In the genomic region with DNA sequence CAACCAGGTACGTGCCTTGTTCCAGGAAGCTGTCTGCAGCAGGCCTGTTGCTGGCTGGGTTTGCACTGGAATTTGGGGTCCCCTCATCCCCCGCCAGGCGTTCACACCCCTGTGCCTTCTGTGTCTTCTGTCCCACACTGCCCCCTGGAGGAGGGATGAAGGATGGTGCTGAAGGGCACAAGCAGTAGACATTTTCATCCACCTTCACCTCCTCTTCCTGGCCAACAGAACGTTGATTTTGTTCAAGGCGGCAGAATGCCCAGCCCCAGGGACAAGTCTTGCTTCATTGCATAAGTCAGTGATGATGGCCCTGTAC, we compare ENCODE assay signal across 8 cellular contexts.
A peak's percentile ranks its signal among the peaks of the same experiment; 100 is the strongest.
DNase-seq lines count a peak whose midpoint lies in the region; ATAC-seq and TF ChIP-seq lines count a peak whose summit lies in the region.

No MANE protein-coding gene starts in this region.

- ATAC-seq in GM18867 (IDR thresholded peaks at IDR 0.05; ENCODE audit: unreplicated experiment) (no peak), GM19328 (IDR thresholded peaks at IDR 0.05; ENCODE audit: unreplicated experiment) (no peak)

- no peak overlapping the region for H3K4me3 ChIP-seq in parathyroid adenoma (ENCODE audit: low read depth, low read length)

- H3K4me1 ChIP-seq in parathyroid adenoma = peaks cover 57% of the 10 kb centered on the region

- H3K4me2 ChIP-seq in parathyroid adenoma (ENCODE audit: low read length) = no peak overlapping the region

- peak; percentile 6 to 69 (median 32) for DNase-seq in stimulated activated naive CD4-positive, alpha-beta T cell (lab: John Stamatoyannopoulos, UW)
- DNase-seq in stimulated activated naive CD4-positive, alpha-beta T cell treated with Interleukin-2 at 50 U/mL for 16 hours (lab: John Stamatoyannopoulos, UW) = no peak
- DNase-seq in dermis microvascular lymphatic vessel endothelial cell (ENCODE audit: low read depth in 2 of 2) (peak; percentile 25 to 53), glomerular visceral epithelial cell (ENCODE audit: extremely low spot score) (no peak)

- H3K9me3 ChIP-seq in parathyroid adenoma (ENCODE audit: control insufficient read depth, low read length) = no peaks in the 10 kb centered on the region

- TF ChIP-seq CTCF in VCaP (conservative IDR thresholded peaks at IDR 0.05) (peak; percentile 32), parathyroid adenoma (IDR thresholded peaks at IDR 0.05) (peak; percentile 29)

- H3K9ac ChIP-seq in parathyroid adenoma = no peak overlapping the region

- no peak overlapping the region for H3K27ac ChIP-seq in VCaP
- peak overlapping the region; percentile 94 for H3K27ac ChIP-seq in parathyroid adenoma

- H3K36me3 ChIP-seq in parathyroid adenoma (ENCODE audit: control insufficient read depth, insufficient read depth, low read length) = no peaks in the 10 kb centered on the region

- no peaks in the 10 kb centered on the region for H3K27me3 ChIP-seq in parathyroid adenoma (ENCODE audit: control insufficient read depth, insufficient read depth, low read length)

- no peaks in the 10 kb centered on the region for H3K79me2 ChIP-seq in parathyroid adenoma

- no peak overlapping the region for H2AFZ ChIP-seq in parathyroid adenoma

Comparison
In these comparisons a context has a peak if more than half of its experiments do, and no peak if none do; other contexts are left out.
1. DNase-seq: peak in stimulated activated naive CD4-positive, alpha-beta T cell (6 of 6) and dermis microvascular lymphatic vessel endothelial cell (2 of 2); none in stimulated activated naive CD4-positive, alpha-beta T cell treated with Interleukin-2 at 50 U/mL for 16 hours (single experiment) and glomerular visceral epithelial cell (single experiment).